Comparison of ENCODE assay signal across 11 cellular contexts in genomic region chr5:81506378-81506777, GRCh38.
DNase-seq lines count a peak whose midpoint lies in the region; TF ChIP-seq lines count a peak whose summit lies in the region.
"Had no signal": no experiment of that assay in that cellular context is flagged by ENCODE, and none has a peak within 500 bp of the region (broad histone marks: within the 10 kb centered on the region; RNA-seq: fewer than 3 reads in every experiment).

No MANE protein-coding gene starts in this region.

- H3K36me3 Mint-ChIP-seq in chondrocyte (ENCODE audit: low read depth), result peaks cover 17% of the 10 kb centered on the region

- H3K27me3 Mint-ChIP-seq in chondrocyte (ENCODE audit: low read depth), result no peaks in the 10 kb centered on the region
- H3K27me3 Mint-ChIP-seq: activated naive CD4-positive, alpha-beta T cell treated with anti-CD3 and anti-CD28 coated beads, Interleukin-2, amount 50 U/mL, for 24 hours had no signal

- no peak for TF ChIP-seq EP300 in transverse colon (IDR thresholded peaks at IDR 0.05; ENCODE audit: low read depth)

- DNase-seq in breast epithelium (ENCODE audit: low spot score in 2 of 2) (no peak), mammary epithelial cell (no peak), chondrocyte (ENCODE audit: low spot score) (no peak), transverse colon (no peak), NCI-H345 (lab: John Stamatoyannopoulos, UW) (no peak), mucosa of gallbladder (ENCODE audit: low spot score) (no peak), coronary artery (ENCODE audit: low spot score) (no peak)

- peak overlapping the region; percentile 17 to 43 for H3K27ac ChIP-seq in breast epithelium
- H3K27ac ChIP-seq in mammary epithelial cell (ENCODE audit: insufficient read depth, low read depth, low read length), result no peak overlapping the region
- H3K27ac ChIP-seq in muscle layer of duodenum (ENCODE audit: low read length), result peak overlapping the region; percentile 64
- peak overlapping the region; percentile 8 to 50 (median 24) for H3K27ac ChIP-seq in transverse colon
- H3K27ac ChIP-seq in coronary artery, result peak overlapping the region in 1 of 2 donors; percentile 70
- H3K27ac ChIP-seq: suprapubic skin had no signal

- peaks cover 8% of the 10 kb centered on the region for H3K9me3 Mint-ChIP-seq in chondrocyte (ENCODE audit: low read depth)

- no peak for TF ChIP-seq CTCF in breast epithelium (IDR thresholded peaks at IDR 0.05)
- no peak for TF ChIP-seq CTCF in mammary epithelial cell (conservative IDR thresholded peaks at IDR 0.05 in 1 of 2, IDR thresholded peaks at IDR 0.05 in 1 of 2; ENCODE audit: extremely low read depth in 1 of 2, insufficient read depth in 1 of 2, low read depth in 1 of 2, low read length in 2 of 2)
- no peak for TF ChIP-seq CTCF in chondrocyte (IDR thresholded peaks at IDR 0.05)
- no peak for TF ChIP-seq CTCF in transverse colon (IDR thresholded peaks at IDR 0.05)
- TF ChIP-seq CTCF in coronary artery (IDR thresholded peaks at IDR 0.05), result no peak

- no peaks in the 10 kb centered on the region for H3K9me3 ChIP-seq in breast epithelium
- H3K9me3 ChIP-seq in mammary epithelial cell (replicated peaks; ENCODE audit: insufficient read depth, low read length), result no peaks in the 10 kb centered on the region
- no peaks in the 10 kb centered on the region for H3K9me3 ChIP-seq in muscle layer of duodenum (ENCODE audit: control insufficient read depth in 1 of 2, low read length in 2 of 2)
- no peaks in the 10 kb centered on the region for H3K9me3 ChIP-seq in transverse colon
- H3K9me3 ChIP-seq: suprapubic skin had no signal

- H2AFZ ChIP-seq in mammary epithelial cell (ENCODE audit: low read depth, low read length), result no peak overlapping the region

- BruUV-seq in mammary epithelial cell (replicated peaks; lab: Mats Ljungman, UMichigan), result no TSS peak

- H3K4me1 ChIP-seq in breast epithelium (no peaks in the 10 kb centered on the region), mammary epithelial cell (ENCODE audit: insufficient read depth, low read length) (no peaks in the 10 kb centered on the region), muscle layer of duodenum (ENCODE audit: control insufficient read depth in 1 of 2, insufficient read depth in 2 of 2, low read length in 2 of 2) (peaks cover 0 to 4% of the 10 kb centered on the region in 2 donors), transverse colon (peaks cover 0 to 13% (median 2%) of the 10 kb centered on the region in 4 donors)

- intact Hi-C loops in breast epithelium (cut with DNase I; ENCODE audit: low total_unique reads), result loop anchor here (10.0 kb wide), 1 partner anchor 658 kb away; no protein-coding TSS in a partner anchor
- intact Hi-C loops in mammary epithelial cell (cut with micrococcal nuclease), result loop anchor here (2.0 to 10.0 kb wide), 3 partner anchors 82 to 468 kb away; partner anchors contain the start of gene ATG10
- intact Hi-C loops in transverse colon (cut with DNase I; ENCODE audit: low total_unique reads), result loop anchor here (5.0 kb wide), 2 partner anchors 246 to 346 kb away; partner anchors contain the start of gene SSBP2

- no peaks in the 10 kb centered on the region for H3K79me2 ChIP-seq in mammary epithelial cell (ENCODE audit: insufficient read depth, low read length)

- no peak overlapping the region for H3K4me2 ChIP-seq in mammary epithelial cell (ENCODE audit: insufficient read depth, low read depth, low read length)

- peak overlapping the region; percentile 65 for H3K27ac Mint-ChIP-seq in chondrocyte (ENCODE audit: unreplicated experiment)
- H3K27ac Mint-ChIP-seq: activated naive CD4-positive, alpha-beta T cell treated with anti-CD3 and anti-CD28 coated beads, Interleukin-2, amount 50 U/mL, for 24 hours; nephron progenitor cell had no signal

- in situ Hi-C loops in mammary epithelial cell (cut with MboI; ENCODE audit: low sequenced_read_pairs in 2 of 2), result loop anchor here (10.0 to 25.0 kb wide), 4 partner anchors 328 to 668 kb away; no protein-coding TSS in a partner anchor
- in situ Hi-C loops in transverse colon (cut with MboI; ENCODE audit: low pct_ligation_motif_present in 1 of 4, low pct_unique_long_range_greater_than_20kb in 1 of 4, low sequenced_read_pairs in 3 of 4), result loop anchor here (10.0 to 25.0 kb wide), 5 partner anchors 231 to 656 kb away; no protein-coding TSS in a partner anchor

- dilution Hi-C loops in mammary epithelial cell (cut with HindIII; ENCODE audit: low sequenced_read_pairs), result no loop called here

- H3K27me3 ChIP-seq in breast epithelium (no peaks in the 10 kb centered on the region), mammary epithelial cell (ENCODE audit: insufficient read depth, low read length) (no peaks in the 10 kb centered on the region), muscle layer of duodenum (ENCODE audit: low read depth, low read length) (no peaks in the 10 kb centered on the region), transverse colon (no peaks in the 10 kb centered on the region)
- H3K27me3 ChIP-seq: suprapubic skin had no signal

- WGBS in mammary epithelial cell (ENCODE audit: low coverage, missing lambda C conversion rate), result 100% methylated on average over 1 of the region's 1 CpG
- WGBS in transverse colon (ENCODE audit: low coverage in 1 of 2), 2 donors, result 36 to 43% methylated on average over 1 of the region's 1 CpG

- peaks cover 6% of the 10 kb centered on the region for H3K4me1 Mint-ChIP-seq in chondrocyte (ENCODE audit: low read depth)

- CTCF ChIA-PET in mammary epithelial cell (lab: Charles Lee; ENCODE audit: low non-redundant PET), result interaction anchor here (0.6 to 0.7 kb wide), 6 partner anchors 290 to 659 kb away, joined by 3 to 5 read pairs (median 4); no protein-coding TSS in a partner anchor

- H3K4me3 Mint-ChIP-seq in chondrocyte (ENCODE audit: unreplicated experiment), result no peak overlapping the region
- H3K4me3 Mint-ChIP-seq: activated naive CD4-positive, alpha-beta T cell treated with anti-CD3 and anti-CD28 coated beads, Interleukin-2, amount 50 U/mL, for 24 hours; nephron progenitor cell had no signal

- H3K9ac ChIP-seq in mammary epithelial cell (ENCODE audit: insufficient read depth, low read length), result no peak overlapping the region

- H3K4me3 ChIP-seq in breast epithelium (no peak overlapping the region), mammary epithelial cell (replicated peaks in 1 of 3; ENCODE audit: insufficient read depth in 1 of 3, low read depth in 2 of 3, low read length in 3 of 3) (no peak overlapping the region), muscle layer of duodenum (ENCODE audit: low read depth in 1 of 2, low read length in 2 of 2) (no peak overlapping the region), transverse colon (no peak overlapping the region), coronary artery (no peak overlapping the region)
- H3K4me3 ChIP-seq: suprapubic skin had no signal

- H3K36me3 ChIP-seq in breast epithelium (no peaks in the 10 kb centered on the region), mammary epithelial cell (ENCODE audit: insufficient read depth, low read length) (no peaks in the 10 kb centered on the region), muscle layer of duodenum (ENCODE audit: control insufficient read depth in 1 of 2, insufficient read depth in 2 of 2, low read length in 2 of 2) (no peaks in the 10 kb centered on the region), transverse colon (no peaks in the 10 kb centered on the region)
- H3K36me3 ChIP-seq: suprapubic skin had no signal

- no peak for TF ChIP-seq POLR2A in breast epithelium (IDR thresholded peaks at IDR 0.05)
- TF ChIP-seq POLR2A in transverse colon (IDR thresholded peaks at IDR 0.05), result no peak

- H4K20me1 ChIP-seq in mammary epithelial cell (ENCODE audit: insufficient read depth, low read length), result no peaks in the 10 kb centered on the region
